ENCODE assay signal across 8 cellular contexts in genomic region chr2:67215214-67215613, GRCh38.
DNase-seq lines count a peak whose midpoint lies in the region; ATAC-seq and TF ChIP-seq lines count a peak whose summit lies in the region.

No MANE protein-coding gene starts in this region.

- no peak for DNase-seq in BJ (ENCODE audit: low read depth)
- DNase-seq in LHCN-M2 (ENCODE audit: low read depth) = peak; percentile 31
- DNase-seq in amniotic stem cell (lab: John Stamatoyannopoulos, UW) = peak; percentile 10
- peak in 1 of 2 donors; percentile 73 for DNase-seq in left lung
- no peak for DNase-seq in inferior parietal cortex (ENCODE audit: extremely low spot score)
- no peak for DNase-seq in activated T-cell treated with anti-CD3 and anti-CD28 coated beads, Interleukin-2, amount 50 U/mL, for 4 hours

- H3K27ac ChIP-seq in left lung = no peak overlapping the region

- peaks cover 0 to 6% of the 10 kb centered on the region in 2 donors for H3K9me3 ChIP-seq in left lung

- peak; percentile 38 for TF ChIP-seq CTCF in BJ (IDR thresholded peaks at IDR 0.05; ENCODE audit: insufficient read depth, low read depth, low read length)
- peak in 1 of 2 donors; percentile 30 for TF ChIP-seq CTCF in left lung (IDR thresholded peaks at IDR 0.05)

- no peak overlapping the region for H3K4me3 Mint-ChIP-seq in activated T-cell treated with anti-CD3 and anti-CD28 coated beads, Interleukin-2, amount 50 U/mL, for 4 hours

- CTCF ChIA-PET in BJ (lab: Yijun Ruan, JAX) = interaction anchor here (0.6 to 0.7 kb wide), 4 partner anchors 10 to 631 kb away, joined by 3 read pairs; no protein-coding TSS in a partner anchor

- H3K27me3 Mint-ChIP-seq in activated T-cell treated with anti-CD3 and anti-CD28 coated beads, Interleukin-2, amount 50 U/mL, for 4 hours (ENCODE audit: low read depth) = no peaks in the 10 kb centered on the region

- no peaks in the 10 kb centered on the region for H3K4me1 ChIP-seq in left lung

- H3K9me3 Mint-ChIP-seq in activated T-cell treated with anti-CD3 and anti-CD28 coated beads, Interleukin-2, amount 50 U/mL, for 4 hours = peaks cover 12% of the 10 kb centered on the region

- H3K4me1 Mint-ChIP-seq in activated T-cell treated with anti-CD3 and anti-CD28 coated beads, Interleukin-2, amount 50 U/mL, for 4 hours (ENCODE audit: low read depth) = no peaks in the 10 kb centered on the region

- no peaks in the 10 kb centered on the region for H3K36me3 ChIP-seq in BJ (ENCODE audit: control insufficient read depth, insufficient read depth, low read length)
- no peaks in the 10 kb centered on the region for H3K36me3 ChIP-seq in left lung

- peak; percentile 90 for ATAC-seq in left lung
- ATAC-seq in HG03432 (IDR thresholded peaks at IDR 0.05; ENCODE audit: unreplicated experiment) = no peak
- no peak for ATAC-seq in HG03571 (IDR thresholded peaks at IDR 0.05; ENCODE audit: unreplicated experiment)
- no peak for ATAC-seq in activated T-cell treated with anti-CD3 and anti-CD28 coated beads, Interleukin-2, amount 50 U/mL, for 4 hours

- H3K27me3 ChIP-seq in BJ (ENCODE audit: control insufficient read depth, insufficient read depth, low read length) (no peaks in the 10 kb centered on the region), left lung (no peaks in the 10 kb centered on the region)

- POLR2A ChIA-PET in BJ (lab: Charles Lee) = no interaction called here

- no peaks in the 10 kb centered on the region for H3K36me3 Mint-ChIP-seq in activated T-cell treated with anti-CD3 and anti-CD28 coated beads, Interleukin-2, amount 50 U/mL, for 4 hours (ENCODE audit: insufficient read depth)

- H3K4me3 ChIP-seq in BJ (ENCODE audit: low read depth, low read length) (no peak overlapping the region), left lung (no peak overlapping the region)

- intact Hi-C loops in left lung (cut with DNase I) = no loop called here

Comparison
In these comparisons a context has a peak if more than half of its experiments do, and no peak if none do; other contexts are left out.
1. DNase-seq: peak in LHCN-M2 (single experiment) and amniotic stem cell (single experiment); none in BJ (single experiment), inferior parietal cortex (single experiment) and activated T-cell treated with anti-CD3 and anti-CD28 coated beads, Interleukin-2, amount 50 U/mL, for 4 hours (single experiment).